ENCODE assay signal across 7 cellular contexts in the genomic region with DNA sequence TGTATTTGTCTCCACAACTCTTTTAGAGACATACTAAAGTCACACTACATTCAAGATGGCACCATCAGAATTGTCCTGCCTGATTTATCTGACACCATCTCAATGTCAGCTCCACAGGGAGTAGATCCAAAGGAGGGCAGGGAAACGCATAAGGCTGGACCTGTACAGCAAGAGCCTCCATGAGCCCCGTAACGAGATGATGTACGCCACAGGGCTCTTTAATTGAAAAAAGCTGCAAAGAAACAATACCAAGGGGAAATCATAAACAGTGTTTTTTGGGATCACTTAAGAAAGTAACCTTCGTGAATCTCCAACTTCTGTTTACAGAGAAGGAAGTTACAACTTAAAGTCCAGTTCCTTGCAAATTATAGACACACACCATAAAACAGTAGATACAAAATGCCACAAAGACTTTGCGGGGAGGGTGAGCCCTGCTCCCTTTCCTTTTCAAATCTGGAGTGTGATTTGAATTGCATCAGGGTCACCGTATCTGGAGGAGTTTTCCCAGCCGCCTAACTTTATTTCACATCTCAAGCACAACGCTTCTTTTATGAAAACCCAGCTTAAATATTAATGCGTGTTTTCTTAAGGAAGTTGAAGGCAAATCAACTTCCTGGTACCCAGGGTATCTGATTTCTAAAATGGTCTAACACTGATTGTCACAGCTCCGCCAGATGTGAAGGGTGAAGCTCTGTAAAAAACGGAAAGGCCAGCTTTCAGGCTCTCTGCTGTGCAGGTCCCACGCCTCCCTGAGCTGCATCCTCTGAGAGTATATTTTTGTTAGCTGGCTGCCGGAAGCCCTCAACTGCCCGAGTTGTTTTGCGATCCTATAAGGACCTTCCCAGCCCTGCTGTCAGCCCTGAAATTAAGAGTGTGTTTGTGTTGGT.
DNase-seq lines count a peak whose midpoint lies in the region; ATAC-seq, FAIRE-seq and TF ChIP-seq lines count a peak whose summit lies in the region.

No MANE protein-coding gene starts in this region.

- H3K27me3 Mint-ChIP-seq in WTC11 (ENCODE audit: low read depth), result peaks cover 3% of the 10 kb centered on the region; the same call in 1 of the 2 replicates
- H3K27me3 Mint-ChIP-seq in naive thymus-derived CD4-positive, alpha-beta T cell, result peaks cover 7 to 37% (median 24%) of the 10 kb centered on the region in 5 donors

- no peak overlapping the region for H3K27ac Mint-ChIP-seq in WTC11
- H3K27ac Mint-ChIP-seq in naive thymus-derived CD4-positive, alpha-beta T cell, result peak overlapping the region in 2 of 9 donors; percentile 38 to 60

- intact Hi-C loops in naive thymus-derived CD4-positive, alpha-beta T cell (cut with micrococcal nuclease), result no loop called here

- POLR2A ChIA-PET in WTC11 (lab: Charles Lee), result no interaction called here
- POLR2A ChIA-PET in naive thymus-derived CD4-positive, alpha-beta T cell (lab: Charles Lee), result no interaction called here

- H3K27ac ChIP-seq in naive thymus-derived CD4-positive, alpha-beta T cell (ENCODE audit: low read depth, low read length), result no peak overlapping the region

- TF ChIP-seq CTCF in WTC11 (IDR thresholded peaks at IDR 0.05), result no peak

- DNase-seq in WTC11 (ENCODE audit: low spot score), result no peak
- DNase-seq in naive thymus-derived CD4-positive, alpha-beta T cell, result no peak
- DNase-seq in urothelium cell line (ENCODE audit: low spot score), result no peak
- DNase-seq in occipital lobe (lab: John Stamatoyannopoulos, UW), result no peak
- no peak for DNase-seq in LoVo (ENCODE audit: low spot score)

- no peaks in the 10 kb centered on the region for H3K9me3 Mint-ChIP-seq in WTC11
- H3K9me3 Mint-ChIP-seq in naive thymus-derived CD4-positive, alpha-beta T cell, result peaks cover 0 to 3% (median 0%) of the 10 kb centered on the region in 11 donors

- CTCF ChIA-PET in WTC11 (lab: Charles Lee), result no interaction called here
- CTCF ChIA-PET in naive thymus-derived CD4-positive, alpha-beta T cell (lab: Charles Lee), result no interaction called here

- H3K4me3 Mint-ChIP-seq in WTC11, result no peak overlapping the region
- H3K4me3 Mint-ChIP-seq in naive thymus-derived CD4-positive, alpha-beta T cell, result peak overlapping the region in 8 of 10 donors; percentile 46 to 70 (median 58)

- no peaks in the 10 kb centered on the region for H3K27me3 ChIP-seq in naive thymus-derived CD4-positive, alpha-beta T cell (ENCODE audit: control insufficient read depth in 2 of 2, insufficient read depth in 2 of 2, low read length in 2 of 2)

- peaks cover 15% of the 10 kb centered on the region for H3K4me1 Mint-ChIP-seq in WTC11
- H3K4me1 Mint-ChIP-seq in naive thymus-derived CD4-positive, alpha-beta T cell, result peaks cover 0 to 14% (median 11%) of the 10 kb centered on the region in 7 donors

- H3K36me3 Mint-ChIP-seq in WTC11, result no peaks in the 10 kb centered on the region
- no peaks in the 10 kb centered on the region for H3K36me3 Mint-ChIP-seq in naive thymus-derived CD4-positive, alpha-beta T cell

- ATAC-seq in GM19025 (IDR thresholded peaks at IDR 0.05; ENCODE audit: low read depth, unreplicated experiment), result peak; percentile 97
- ATAC-seq in HG02852 (IDR thresholded peaks at IDR 0.05; ENCODE audit: unreplicated experiment), result peak; percentile 96
- peak; percentile 77 for ATAC-seq in WTC11
- ATAC-seq in naive thymus-derived CD4-positive, alpha-beta T cell, result peak; percentile 40

- FAIRE-seq in urothelium cell line (lab: Jason Lieb, UNC), result no peak

- H3K4me3 ChIP-seq in naive thymus-derived CD4-positive, alpha-beta T cell (ENCODE audit: low read length), result no peak overlapping the region

- H3K9me3 ChIP-seq in naive thymus-derived CD4-positive, alpha-beta T cell (ENCODE audit: control insufficient read depth in 2 of 3, low read length in 3 of 3), result no peaks in the 10 kb centered on the region

- no peaks in the 10 kb centered on the region for H3K4me1 ChIP-seq in naive thymus-derived CD4-positive, alpha-beta T cell (ENCODE audit: control insufficient read depth in 2 of 2, insufficient read depth in 2 of 2, low read length in 2 of 2)

- H3K36me3 ChIP-seq in naive thymus-derived CD4-positive, alpha-beta T cell (ENCODE audit: control insufficient read depth in 2 of 3, insufficient read depth in 3 of 3, low read length in 3 of 3), result no peaks in the 10 kb centered on the region

TF ChIP-seq in WTC11, 78 proteins besides CTCF, POLR2A, EP300 and RAD21 (continues in another document):
- TF ChIP-seq, protein P1, sequence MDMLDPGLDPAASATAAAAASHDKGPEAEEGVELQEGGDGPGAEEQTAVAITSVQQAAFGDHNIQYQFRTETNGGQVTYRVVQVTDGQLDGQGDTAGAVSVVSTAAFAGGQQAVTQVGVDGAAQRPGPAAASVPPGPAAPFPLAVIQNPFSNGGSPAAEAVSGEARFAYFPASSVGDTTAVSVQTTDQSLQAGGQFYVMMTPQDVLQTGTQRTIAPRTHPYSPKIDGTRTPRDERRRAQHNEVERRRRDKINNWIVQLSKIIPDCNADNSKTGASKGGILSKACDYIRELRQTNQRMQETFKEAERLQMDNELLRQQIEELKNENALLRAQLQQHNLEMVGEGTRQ (CRISPR knock-in tag; IDR thresholded peaks at IDR 0.05), result no peak
- no peak for TF ChIP-seq ZNF138 (CRISPR knock-in tag; conservative IDR thresholded peaks at IDR 0.05)
- TF ChIP-seq CBFB (CRISPR knock-in tag; IDR thresholded peaks at IDR 0.05; ENCODE audit: low read depth), result no peak
- no peak for TF ChIP-seq ETV6 (CRISPR knock-in tag; IDR thresholded peaks at IDR 0.05)
- no peak for TF ChIP-seq GRHL2 (CRISPR knock-in tag; IDR thresholded peaks at IDR 0.05; ENCODE audit: insufficient replicate concordance, severe bottlenecking)
- TF ChIP-seq, protein P2, sequence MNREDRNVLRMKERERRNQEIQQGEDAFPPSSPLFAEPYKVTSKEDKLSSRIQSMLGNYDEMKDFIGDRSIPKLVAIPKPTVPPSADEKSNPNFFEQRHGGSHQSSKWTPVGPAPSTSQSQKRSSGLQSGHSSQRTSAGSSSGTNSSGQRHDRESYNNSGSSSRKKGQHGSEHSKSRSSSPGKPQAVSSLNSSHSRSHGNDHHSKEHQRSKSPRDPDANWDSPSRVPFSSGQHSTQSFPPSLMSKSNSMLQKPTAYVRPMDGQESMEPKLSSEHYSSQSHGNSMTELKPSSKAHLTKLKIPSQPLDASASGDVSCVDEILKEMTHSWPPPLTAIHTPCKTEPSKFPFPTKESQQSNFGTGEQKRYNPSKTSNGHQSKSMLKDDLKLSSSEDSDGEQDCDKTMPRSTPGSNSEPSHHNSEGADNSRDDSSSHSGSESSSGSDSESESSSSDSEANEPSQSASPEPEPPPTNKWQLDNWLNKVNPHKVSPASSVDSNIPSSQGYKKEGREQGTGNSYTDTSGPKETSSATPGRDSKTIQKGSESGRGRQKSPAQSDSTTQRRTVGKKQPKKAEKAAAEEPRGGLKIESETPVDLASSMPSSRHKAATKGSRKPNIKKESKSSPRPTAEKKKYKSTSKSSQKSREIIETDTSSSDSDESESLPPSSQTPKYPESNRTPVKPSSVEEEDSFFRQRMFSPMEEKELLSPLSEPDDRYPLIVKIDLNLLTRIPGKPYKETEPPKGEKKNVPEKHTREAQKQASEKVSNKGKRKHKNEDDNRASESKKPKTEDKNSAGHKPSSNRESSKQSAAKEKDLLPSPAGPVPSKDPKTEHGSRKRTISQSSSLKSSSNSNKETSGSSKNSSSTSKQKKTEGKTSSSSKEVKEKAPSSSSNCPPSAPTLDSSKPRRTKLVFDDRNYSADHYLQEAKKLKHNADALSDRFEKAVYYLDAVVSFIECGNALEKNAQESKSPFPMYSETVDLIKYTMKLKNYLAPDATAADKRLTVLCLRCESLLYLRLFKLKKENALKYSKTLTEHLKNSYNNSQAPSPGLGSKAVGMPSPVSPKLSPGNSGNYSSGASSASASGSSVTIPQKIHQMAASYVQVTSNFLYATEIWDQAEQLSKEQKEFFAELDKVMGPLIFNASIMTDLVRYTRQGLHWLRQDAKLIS (CRISPR knock-in tag; IDR thresholded peaks at IDR 0.05; ENCODE audit: borderline replicate concordance), result no peak
- no peak for TF ChIP-seq SP1 (CRISPR knock-in tag; conservative IDR thresholded peaks at IDR 0.05)
- TF ChIP-seq, protein P3, sequence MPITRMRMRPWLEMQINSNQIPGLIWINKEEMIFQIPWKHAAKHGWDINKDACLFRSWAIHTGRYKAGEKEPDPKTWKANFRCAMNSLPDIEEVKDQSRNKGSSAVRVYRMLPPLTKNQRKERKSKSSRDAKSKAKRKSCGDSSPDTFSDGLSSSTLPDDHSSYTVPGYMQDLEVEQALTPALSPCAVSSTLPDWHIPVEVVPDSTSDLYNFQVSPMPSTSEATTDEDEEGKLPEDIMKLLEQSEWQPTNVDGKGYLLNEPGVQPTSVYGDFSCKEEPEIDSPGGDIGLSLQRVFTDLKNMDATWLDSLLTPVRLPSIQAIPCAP (CRISPR knock-in tag; IDR thresholded peaks at IDR 0.05), result no peak
- TF ChIP-seq FOXK1 (CRISPR knock-in tag; IDR thresholded peaks at IDR 0.05), result no peak
- no peak for TF ChIP-seq ZNF263 (CRISPR knock-in tag; IDR thresholded peaks at IDR 0.05; ENCODE audit: low read depth)
- TF ChIP-seq OVOL2 (CRISPR knock-in tag; IDR thresholded peaks at IDR 0.05; ENCODE audit: borderline replicate concordance), result no peak
- TF ChIP-seq, protein P4, sequence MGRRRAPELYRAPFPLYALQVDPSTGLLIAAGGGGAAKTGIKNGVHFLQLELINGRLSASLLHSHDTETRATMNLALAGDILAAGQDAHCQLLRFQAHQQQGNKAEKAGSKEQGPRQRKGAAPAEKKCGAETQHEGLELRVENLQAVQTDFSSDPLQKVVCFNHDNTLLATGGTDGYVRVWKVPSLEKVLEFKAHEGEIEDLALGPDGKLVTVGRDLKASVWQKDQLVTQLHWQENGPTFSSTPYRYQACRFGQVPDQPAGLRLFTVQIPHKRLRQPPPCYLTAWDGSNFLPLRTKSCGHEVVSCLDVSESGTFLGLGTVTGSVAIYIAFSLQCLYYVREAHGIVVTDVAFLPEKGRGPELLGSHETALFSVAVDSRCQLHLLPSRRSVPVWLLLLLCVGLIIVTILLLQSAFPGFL (CRISPR knock-in tag; IDR thresholded peaks at IDR 0.05; ENCODE audit: borderline replicate concordance), result no peak
- TF ChIP-seq ZNF423 (CRISPR knock-in tag; IDR thresholded peaks at IDR 0.05), result no peak
- no peak for TF ChIP-seq SMAD3 (CRISPR knock-in tag; IDR thresholded peaks at IDR 0.05; ENCODE audit: borderline replicate concordance)

Comparison
In these comparisons a context has a peak if more than half of its experiments do, and no peak if none do; other contexts are left out.
1. ATAC-seq: peak in every context shown above with its lines; median percentile 97 in GM19025; 96 in HG02852; 77 in WTC11; 40 in naive thymus-derived CD4-positive, alpha-beta T cell.